ENCODE assay signal across 1 cellular context in the genomic region with DNA sequence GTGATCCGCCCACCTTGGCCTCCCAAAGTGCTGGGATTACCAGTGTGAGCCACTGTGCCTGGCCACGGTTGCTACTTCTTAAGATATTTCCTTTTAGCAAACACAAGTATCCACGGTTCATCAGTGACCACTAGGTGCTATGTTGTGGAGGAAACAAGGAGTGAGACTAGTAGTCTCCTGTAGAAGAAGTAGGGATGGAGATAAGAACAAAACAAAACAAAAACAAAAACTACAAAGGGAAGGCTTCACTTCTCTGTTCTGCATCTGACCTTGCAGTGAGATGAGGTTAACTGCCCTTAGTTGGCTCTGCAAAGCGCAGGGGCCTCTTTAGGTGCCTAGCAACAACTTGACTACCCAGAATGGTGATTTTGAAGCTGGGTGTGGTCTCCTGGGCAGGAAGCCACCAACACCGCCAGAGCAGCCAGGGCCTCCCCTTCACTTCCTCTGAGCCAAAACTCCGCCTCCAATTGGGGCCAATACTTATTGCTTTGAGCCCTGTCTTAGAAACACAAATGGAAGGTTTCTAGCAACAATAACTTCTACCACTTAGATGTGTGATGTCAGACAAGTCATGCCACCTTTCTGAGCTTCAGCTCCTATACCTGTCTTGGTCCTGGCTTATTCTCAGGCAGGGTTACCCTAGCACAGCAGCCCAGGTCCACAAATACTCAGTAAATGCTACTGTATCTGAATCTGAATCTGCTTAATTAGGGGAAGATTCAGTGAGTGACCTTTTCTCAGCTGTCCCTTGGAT.
A peak's percentile ranks its signal among the peaks of the same experiment; 100 is the strongest.
TF ChIP-seq lines count a peak whose summit lies in the region.

No MANE protein-coding gene starts in this region.

TF ChIP-seq in GM12878, 131 proteins besides CTCF, POLR2A, EP300 and RAD21 (continued from another document):
- TF ChIP-seq ZNF384 (IDR thresholded peaks at IDR 0.05; ENCODE audit: borderline replicate concordance, low read depth, low read length) (no peak), MYC (IDR thresholded peaks at IDR 0.05; ENCODE audit: insufficient read depth, insufficient read length, insufficient replicate concordance, low read length, severe bottlenecking) (no peak), KAT2A (conservative IDR thresholded peaks at IDR 0.05; ENCODE audit: control insufficient read depth, low read depth, low read length) (no peak), MXI1 (IDR thresholded peaks at IDR 0.05; ENCODE audit: low read depth, low read length) (0 out of 2 replicates have a peak, but pooled peaks have one; percentile 48), ESRRA (IDR thresholded peaks at IDR 0.05; ENCODE audit: low read length) (peak; percentile 97), POLR2AphosphoS5 (IDR thresholded peaks at IDR 0.05; ENCODE audit: low read length) (peak; percentile 69; the same call in 1 of the 2 replicates), ZNF274 (IDR thresholded peaks at IDR 0.05; ENCODE audit: insufficient read depth, insufficient read length) (no peak), LARP7 (IDR thresholded peaks at IDR 0.05) (no peak), HDAC2 (IDR thresholded peaks at IDR 0.05) (no peak)
- TF ChIP-seq, protein P1, sequence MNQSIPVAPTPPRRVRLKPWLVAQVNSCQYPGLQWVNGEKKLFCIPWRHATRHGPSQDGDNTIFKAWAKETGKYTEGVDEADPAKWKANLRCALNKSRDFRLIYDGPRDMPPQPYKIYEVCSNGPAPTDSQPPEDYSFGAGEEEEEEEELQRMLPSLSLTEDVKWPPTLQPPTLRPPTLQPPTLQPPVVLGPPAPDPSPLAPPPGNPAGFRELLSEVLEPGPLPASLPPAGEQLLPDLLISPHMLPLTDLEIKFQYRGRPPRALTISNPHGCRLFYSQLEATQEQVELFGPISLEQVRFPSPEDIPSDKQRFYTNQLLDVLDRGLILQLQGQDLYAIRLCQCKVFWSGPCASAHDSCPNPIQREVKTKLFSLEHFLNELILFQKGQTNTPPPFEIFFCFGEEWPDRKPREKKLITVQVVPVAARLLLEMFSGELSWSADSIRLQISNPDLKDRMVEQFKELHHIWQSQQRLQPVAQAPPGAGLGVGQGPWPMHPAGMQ (IDR thresholded peaks at IDR 0.05; ENCODE audit: borderline replicate concordance): no peak
- TF ChIP-seq, protein P2, sequence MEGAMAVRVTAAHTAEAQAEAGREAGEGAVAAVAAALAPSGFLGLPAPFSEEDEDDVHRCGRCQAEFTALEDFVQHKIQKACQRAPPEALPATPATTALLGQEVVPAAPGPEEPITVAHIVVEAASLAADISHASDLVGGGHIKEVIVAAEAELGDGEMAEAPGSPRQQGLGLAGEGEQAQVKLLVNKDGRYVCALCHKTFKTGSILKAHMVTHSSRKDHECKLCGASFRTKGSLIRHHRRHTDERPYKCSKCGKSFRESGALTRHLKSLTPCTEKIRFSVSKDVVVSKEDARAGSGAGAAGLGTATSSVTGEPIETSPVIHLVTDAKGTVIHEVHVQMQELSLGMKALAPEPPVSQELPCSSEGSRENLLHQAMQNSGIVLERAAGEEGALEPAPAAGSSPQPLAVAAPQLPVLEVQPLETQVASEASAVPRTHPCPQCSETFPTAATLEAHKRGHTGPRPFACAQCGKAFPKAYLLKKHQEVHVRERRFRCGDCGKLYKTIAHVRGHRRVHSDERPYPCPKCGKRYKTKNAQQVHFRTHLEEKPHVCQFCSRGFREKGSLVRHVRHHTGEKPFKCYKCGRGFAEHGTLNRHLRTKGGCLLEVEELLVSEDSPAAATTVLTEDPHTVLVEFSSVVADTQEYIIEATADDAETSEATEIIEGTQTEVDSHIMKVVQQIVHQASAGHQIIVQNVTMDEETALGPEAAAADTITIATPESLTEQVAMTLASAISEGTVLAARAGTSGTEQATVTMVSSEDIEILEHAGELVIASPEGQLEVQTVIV (IDR thresholded peaks at IDR 0.05; ENCODE audit: borderline replicate concordance, partially characterized antibody): no peak
- TF ChIP-seq, protein P3, sequence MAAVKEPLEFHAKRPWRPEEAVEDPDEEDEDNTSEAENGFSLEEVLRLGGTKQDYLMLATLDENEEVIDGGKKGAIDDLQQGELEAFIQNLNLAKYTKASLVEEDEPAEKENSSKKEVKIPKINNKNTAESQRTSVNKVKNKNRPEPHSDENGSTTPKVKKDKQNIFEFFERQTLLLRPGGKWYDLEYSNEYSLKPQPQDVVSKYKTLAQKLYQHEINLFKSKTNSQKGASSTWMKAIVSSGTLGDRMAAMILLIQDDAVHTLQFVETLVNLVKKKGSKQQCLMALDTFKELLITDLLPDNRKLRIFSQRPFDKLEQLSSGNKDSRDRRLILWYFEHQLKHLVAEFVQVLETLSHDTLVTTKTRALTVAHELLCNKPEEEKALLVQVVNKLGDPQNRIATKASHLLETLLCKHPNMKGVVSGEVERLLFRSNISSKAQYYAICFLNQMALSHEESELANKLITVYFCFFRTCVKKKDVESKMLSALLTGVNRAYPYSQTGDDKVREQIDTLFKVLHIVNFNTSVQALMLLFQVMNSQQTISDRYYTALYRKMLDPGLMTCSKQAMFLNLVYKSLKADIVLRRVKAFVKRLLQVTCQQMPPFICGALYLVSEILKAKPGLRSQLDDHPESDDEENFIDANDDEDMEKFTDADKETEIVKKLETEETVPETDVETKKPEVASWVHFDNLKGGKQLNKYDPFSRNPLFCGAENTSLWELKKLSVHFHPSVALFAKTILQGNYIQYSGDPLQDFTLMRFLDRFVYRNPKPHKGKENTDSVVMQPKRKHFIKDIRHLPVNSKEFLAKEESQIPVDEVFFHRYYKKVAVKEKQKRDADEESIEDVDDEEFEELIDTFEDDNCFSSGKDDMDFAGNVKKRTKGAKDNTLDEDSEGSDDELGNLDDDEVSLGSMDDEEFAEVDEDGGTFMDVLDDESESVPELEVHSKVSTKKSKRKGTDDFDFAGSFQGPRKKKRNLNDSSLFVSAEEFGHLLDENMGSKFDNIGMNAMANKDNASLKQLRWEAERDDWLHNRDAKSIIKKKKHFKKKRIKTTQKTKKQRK (IDR thresholded peaks at IDR 0.05; ENCODE audit: low read depth, low read length): no peak
- TF ChIP-seq, protein P4, sequence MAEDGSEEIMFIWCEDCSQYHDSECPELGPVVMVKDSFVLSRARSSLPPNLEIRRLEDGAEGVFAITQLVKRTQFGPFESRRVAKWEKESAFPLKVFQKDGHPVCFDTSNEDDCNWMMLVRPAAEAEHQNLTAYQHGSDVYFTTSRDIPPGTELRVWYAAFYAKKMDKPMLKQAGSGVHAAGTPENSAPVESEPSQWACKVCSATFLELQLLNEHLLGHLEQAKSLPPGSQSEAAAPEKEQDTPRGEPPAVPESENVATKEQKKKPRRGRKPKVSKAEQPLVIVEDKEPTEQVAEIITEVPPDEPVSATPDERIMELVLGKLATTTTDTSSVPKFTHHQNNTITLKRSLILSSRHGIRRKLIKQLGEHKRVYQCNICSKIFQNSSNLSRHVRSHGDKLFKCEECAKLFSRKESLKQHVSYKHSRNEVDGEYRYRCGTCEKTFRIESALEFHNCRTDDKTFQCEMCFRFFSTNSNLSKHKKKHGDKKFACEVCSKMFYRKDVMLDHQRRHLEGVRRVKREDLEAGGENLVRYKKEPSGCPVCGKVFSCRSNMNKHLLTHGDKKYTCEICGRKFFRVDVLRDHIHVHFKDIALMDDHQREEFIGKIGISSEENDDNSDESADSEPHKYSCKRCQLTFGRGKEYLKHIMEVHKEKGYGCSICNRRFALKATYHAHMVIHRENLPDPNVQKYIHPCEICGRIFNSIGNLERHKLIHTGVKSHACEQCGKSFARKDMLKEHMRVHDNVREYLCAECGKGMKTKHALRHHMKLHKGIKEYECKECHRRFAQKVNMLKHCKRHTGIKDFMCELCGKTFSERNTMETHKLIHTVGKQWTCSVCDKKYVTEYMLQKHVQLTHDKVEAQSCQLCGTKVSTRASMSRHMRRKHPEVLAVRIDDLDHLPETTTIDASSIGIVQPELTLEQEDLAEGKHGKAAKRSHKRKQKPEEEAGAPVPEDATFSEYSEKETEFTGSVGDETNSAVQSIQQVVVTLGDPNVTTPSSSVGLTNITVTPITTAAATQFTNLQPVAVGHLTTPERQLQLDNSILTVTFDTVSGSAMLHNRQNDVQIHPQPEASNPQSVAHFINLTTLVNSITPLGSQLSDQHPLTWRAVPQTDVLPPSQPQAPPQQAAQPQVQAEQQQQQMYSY (CRISPR knock-in tag; IDR thresholded peaks at IDR 0.05): no peak
